ENCODE assay signal across 17 cellular contexts in the genomic region with DNA sequence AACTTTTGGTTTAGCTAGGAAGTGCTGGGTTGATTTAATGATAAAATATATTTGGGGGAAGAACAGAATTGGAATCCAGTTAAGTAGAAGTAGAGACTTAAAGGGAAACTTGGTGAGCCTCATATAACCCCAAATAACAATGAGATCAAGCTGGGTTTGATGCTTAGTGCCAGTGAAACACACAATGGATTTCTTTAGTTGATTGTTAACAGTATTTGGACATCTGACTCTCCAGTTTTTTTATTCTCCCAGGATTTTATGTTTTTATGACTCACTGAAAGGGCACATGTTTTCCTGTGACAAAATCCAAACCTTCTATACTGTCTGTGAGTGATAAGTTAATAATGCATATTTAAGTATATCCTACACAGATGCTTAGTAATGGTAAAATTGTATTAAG. TPM values are rescaled to one million over a fixed set of nuclear protein-coding genes. Genes with fewer than 3 reads are reported as not detected.
DNase-seq lines count a peak whose midpoint lies in the region; ATAC-seq and TF ChIP-seq lines count a peak whose summit lies in the region.
"Had no signal": no experiment of that assay in that cellular context is flagged by ENCODE, and none has a peak within 500 bp of the region (broad histone marks: within the 10 kb centered on the region; RNA-seq: fewer than 3 reads in every experiment).

No MANE protein-coding gene starts in this region.

- H3K27ac Mint-ChIP-seq in T-helper 17 cell = no peak overlapping the region
- H3K27ac Mint-ChIP-seq: CD4-positive, CD25-positive, alpha-beta regulatory T cell; H9 had no signal

- H3K4me2 ChIP-seq in Loucy (ENCODE audit: low read depth, low read length, poor library complexity, severe bottlenecking) (no peak overlapping the region), osteoblast (ENCODE audit: insufficient read depth, low read length) (no peak overlapping the region), Karpas-422 (ENCODE audit: low read depth, low read length, poor library complexity, severe bottlenecking) (no peak overlapping the region)
- H3K4me2 ChIP-seq: BLaER1 treated with 17β-estradiol and CSF1 and Interleukin-3, amounts not matched to agents 10 nM and 100 nM had no signal

- intact Hi-C loops in colonic mucosa (cut with DNase I) = no loop called here

- no peak overlapping the region for H3K9ac ChIP-seq in Loucy (ENCODE audit: low read depth, low read length, poor library complexity, severe bottlenecking)
- no peak overlapping the region for H3K9ac ChIP-seq in Karpas-422 (ENCODE audit: low read length)
- no peak overlapping the region for H3K9ac ChIP-seq in colonic mucosa (ENCODE audit: low read depth in 2 of 2, low read length in 2 of 2)
- H3K9ac ChIP-seq: BLaER1 treated with 17β-estradiol and CSF1 and Interleukin-3, amounts not matched to agents 10 nM and 100 nM; GM23248 had no signal

- H2AFZ ChIP-seq in Loucy (ENCODE audit: low read length) = 0 out of 2 replicates have a peak overlapping the region, but pooled peaks have one; percentile 5
- no peak overlapping the region for H2AFZ ChIP-seq in osteoblast (ENCODE audit: low read length)
- no peak overlapping the region for H2AFZ ChIP-seq in Karpas-422 (ENCODE audit: low read length)
- H2AFZ ChIP-seq: GM23248 had no signal

- peak overlapping the region; percentile 95 for H3K4me3 Mint-ChIP-seq in T-helper 17 cell
- H3K4me3 Mint-ChIP-seq: H9 had no signal

- peak; percentile 10 for DNase-seq in GM10266 (ENCODE audit: extremely low spot score)
- DNase-seq in T-helper 17 cell = no peak
- peak; percentile 78 for DNase-seq in osteoblast (ENCODE audit: insufficient read length, low spot score, missing footprints)
- DNase-seq in NCI-H748 (lab: John Stamatoyannopoulos, UW; ENCODE audit: unreplicated experiment) = no peak
- no peak for DNase-seq in Karpas-422
- DNase-seq in colonic mucosa = no peak
- no peak for DNase-seq in GM19238 (ENCODE audit: insufficient read length, low spot score)
- DNase-seq: ACHN; CD4-positive, CD25-positive, alpha-beta regulatory T cell; DMS79; GM23248; H9; IMR-90 had no signal

- no peak for ATAC-seq in T-helper 17 cell

- no peaks in the 10 kb centered on the region for H3K79me2 ChIP-seq in Loucy (ENCODE audit: insufficient read depth, low read length)
- no peaks in the 10 kb centered on the region for H3K79me2 ChIP-seq in osteoblast (ENCODE audit: insufficient read depth, low read length)
- H3K79me2 ChIP-seq in Karpas-422 (ENCODE audit: low read length) = no peaks in the 10 kb centered on the region

- peaks cover 97% of the 10 kb centered on the region for H3K27me3 Mint-ChIP-seq in T-helper 17 cell

- H3K36me3 ChIP-seq in Loucy (ENCODE audit: insufficient read depth, low read length) = no peaks in the 10 kb centered on the region
- no peaks in the 10 kb centered on the region for H3K36me3 ChIP-seq in osteoblast (ENCODE audit: insufficient read depth, low read length)
- H3K36me3 ChIP-seq in Karpas-422 (ENCODE audit: insufficient read depth, low read length) = no peaks in the 10 kb centered on the region
- H3K36me3 ChIP-seq in colonic mucosa = no peaks in the 10 kb centered on the region
- H3K36me3 ChIP-seq: BLaER1 treated with 17β-estradiol and CSF1 and Interleukin-3, amounts not matched to agents 10 nM and 100 nM had no signal

- H3K27me3 ChIP-seq in Loucy (ENCODE audit: insufficient read depth, low read length, poor library complexity, severe bottlenecking) (no peaks in the 10 kb centered on the region), osteoblast (ENCODE audit: insufficient read depth, low read length) (peaks cover 97% of the 10 kb centered on the region), Karpas-422 (ENCODE audit: low read length) (no peaks in the 10 kb centered on the region), colonic mucosa (peaks cover 97% of the 10 kb centered on the region)

- H3K4me1 ChIP-seq in Loucy (ENCODE audit: insufficient read depth, low read length, poor library complexity, severe bottlenecking) = no peaks in the 10 kb centered on the region
- H3K4me1 ChIP-seq in osteoblast (ENCODE audit: insufficient read depth, low read length) = peaks cover 12% of the 10 kb centered on the region
- H3K4me1 ChIP-seq in Karpas-422 (ENCODE audit: low read length) = peaks cover 59% of the 10 kb centered on the region
- peaks cover 24% of the 10 kb centered on the region for H3K4me1 ChIP-seq in colonic mucosa

- H3K36me3 Mint-ChIP-seq in T-helper 17 cell (ENCODE audit: low read depth) = peaks cover 10% of the 10 kb centered on the region
- H3K36me3 Mint-ChIP-seq: CD4-positive, CD25-positive, alpha-beta regulatory T cell had no signal

- peaks cover 46% of the 10 kb centered on the region for H3K4me1 Mint-ChIP-seq in T-helper 17 cell

- no peak overlapping the region for H3K27ac ChIP-seq in osteoblast (ENCODE audit: low read depth, low read length)
- H3K27ac ChIP-seq in Karpas-422 (ENCODE audit: low read length) = no peak overlapping the region
- H3K27ac ChIP-seq in colonic mucosa = no peak overlapping the region
- H3K27ac ChIP-seq: BLaER1 treated with 17β-estradiol and CSF1 and Interleukin-3, amounts not matched to agents 10 nM and 100 nM; GM23248 had no signal

- H3K9me3 ChIP-seq in Loucy (ENCODE audit: insufficient read depth, low read depth, low read length) (no peaks in the 10 kb centered on the region), T-helper 17 cell (ENCODE audit: control insufficient read depth, low read length, poor library complexity, severe bottlenecking) (peaks cover 19% of the 10 kb centered on the region), osteoblast (ENCODE audit: low read depth, low read length) (no peaks in the 10 kb centered on the region), Karpas-422 (ENCODE audit: low read length) (no peaks in the 10 kb centered on the region), colonic mucosa (no peaks in the 10 kb centered on the region)

- H3F3A ChIP-seq in Loucy (ENCODE audit: low read depth) = no peaks in the 10 kb centered on the region

- H3K9me2 ChIP-seq in Loucy (replicated peaks; ENCODE audit: low read depth, low read length) (no peaks in the 10 kb centered on the region), Karpas-422 (replicated peaks; ENCODE audit: insufficient read depth, low read length) (no peaks in the 10 kb centered on the region)

- no peaks in the 10 kb centered on the region for H4K20me1 ChIP-seq in Loucy (ENCODE audit: insufficient read depth, low read length, poor library complexity, severe bottlenecking)
- H4K20me1 ChIP-seq in osteoblast (ENCODE audit: insufficient read depth, low read length) = no peaks in the 10 kb centered on the region
- H4K20me1 ChIP-seq in Karpas-422 (ENCODE audit: insufficient read depth, low read depth, low read length) = no peaks in the 10 kb centered on the region; the same call in 1 of the 2 replicates

- H3K4me3 ChIP-seq in Loucy (ENCODE audit: low read length, poor library complexity, severe bottlenecking) (no peak overlapping the region), osteoblast (ENCODE audit: insufficient read depth, low read length) (no peak overlapping the region), Karpas-422 (ENCODE audit: low read length) (no peak overlapping the region), colonic mucosa (no peak overlapping the region)
- H3K4me3 ChIP-seq: BLaER1 treated with 17β-estradiol and CSF1 and Interleukin-3, amounts not matched to agents 10 nM and 100 nM; GM23248 had no signal

- TF ChIP-seq CTCF in GM10266 (IDR thresholded peaks at IDR 0.05; ENCODE audit: control insufficient read depth, insufficient read depth, low read depth, missing control alignments) (no peak), Loucy (conservative IDR thresholded peaks at IDR 0.05; ENCODE audit: low read length) (no peak), osteoblast (IDR thresholded peaks at IDR 0.05; ENCODE audit: extremely low read depth, low read depth, low read length) (no peak), colonic mucosa (IDR thresholded peaks at IDR 0.05) (no peak)

RNA-seq across cellular contexts. Expression of a gene that starts 2.7 kb away (rescaled TPM):
- not detected for total RNA-seq in T-helper 17 cell
- total RNA-seq in osteoblast = not detected in 2 replicates
- total RNA-seq in Karpas-422 (2014; rRNA removed; shearing (Covaris generic); ENCODE audit: low replicate concordance) = 5.1 and 9.6 TPM in 2 replicates
- total RNA-seq in colonic mucosa = not detected
- total RNA-seq: A172; CD4-positive, CD25-positive, alpha-beta regulatory T cell; G401; GM23248; H9; IMR-90 had no signal

Comparison
In these comparisons a context has a peak if more than half of its experiments do, and no peak if none do; other contexts are left out.
1. DNase-seq: peak in GM10266 (single experiment) and osteoblast (single experiment); none in T-helper 17 cell (0 of 3), NCI-H748 (single experiment), Karpas-422 (single experiment), colonic mucosa (single experiment) and GM19238 (single experiment).